Comparison of ENCODE assay signal across 26 cellular contexts in genomic region chr6:153727910-153728309, GRCh38.
DNase-seq lines count a peak whose midpoint lies in the region; ATAC-seq and TF ChIP-seq lines count a peak whose summit lies in the region.
"Had no signal": no experiment of that assay in that cellular context is flagged by ENCODE, and none has a peak within 500 bp of the region (broad histone marks: within the 10 kb centered on the region; RNA-seq: fewer than 3 reads in every experiment).

No MANE protein-coding gene starts in this region.

- peak overlapping the region; percentile 68 for H3K27ac Mint-ChIP-seq in mesothelial cell of epicardium
- H3K27ac Mint-ChIP-seq: activated naive CD4-positive, alpha-beta T cell treated with anti-CD3 and anti-CD28 coated beads, Interleukin-2, amount 10 ng/mL, durations not matched to agents 7 days and 5 days; activated T-cell treated with anti-CD3 and anti-CD28 coated beads, Interleukin-2, amount 50 U/mL, for 72 hours; B cell; naive thymus-derived CD4-positive, alpha-beta T cell; T-helper 17 cell had no signal

- peaks cover 7% of the 10 kb centered on the region for H3K9me3 Mint-ChIP-seq in mesothelial cell of epicardium
- H3K9me3 Mint-ChIP-seq: activated naive CD4-positive, alpha-beta T cell treated with anti-CD3 and anti-CD28 coated beads, Interleukin-2, amount 10 ng/mL, durations not matched to agents 7 days and 5 days had no signal

- TF ChIP-seq CTCF in mesothelial cell of epicardium (IDR thresholded peaks at IDR 0.05; ENCODE audit: unreplicated experiment) = no peak

- H3K36me3 Mint-ChIP-seq in mesothelial cell of epicardium = no peaks in the 10 kb centered on the region
- H3K36me3 Mint-ChIP-seq: activated naive CD4-positive, alpha-beta T cell treated with anti-CD3 and anti-CD28 coated beads, Interleukin-2, amount 10 ng/mL, durations not matched to agents 7 days and 5 days; naive thymus-derived CD4-positive, alpha-beta T cell had no signal

- ATAC-seq in HG03439 (IDR thresholded peaks at IDR 0.05; ENCODE audit: unreplicated experiment) = no peak
- ATAC-seq: activated T-cell treated with anti-CD3 and anti-CD28 coated beads, Interleukin-2, amount 50 U/mL, for 72 hours; K562; naive thymus-derived CD4-positive, alpha-beta T cell; right cardiac atrium; T-helper 17 cell had no signal

- DNase-seq in NCI-H1417 (lab: John Stamatoyannopoulos, UW) (peak in 2 of 3 experiments; percentile 13 to 57), NCI-H1417 treated with DMSO at 0.1 percent for 48 hours (lab: John Stamatoyannopoulos, UW) (no peak), NCI-H69 (lab: John Stamatoyannopoulos, UW) (peak; percentile 69), epidermal melanocyte (ENCODE audit: insufficient read length, low spot score) (peak; percentile 17), mesothelial cell of epicardium (ENCODE audit: low spot score in 2 of 2, unreplicated experiment in 2 of 2) (no peak), middle frontal gyrus (ENCODE audit: extremely low spot score, low spot score) (no peak)
- DNase-seq in stimulated activated CD4-positive, alpha-beta T cell treated with anti-CD3 and anti-CD28 coated beads, Interleukin-2, amount 100 ng/mL, for 48 hours = no peak
- DNase-seq: 8988T; activated CD4-positive, alpha-beta T cell treated with anti-CD3 and anti-CD28 coated beads for 4 hours; activated naive CD4-positive, alpha-beta T cell treated with anti-CD3 and anti-CD28 coated beads, Interleukin-2, amount 10 ng/mL, durations not matched to agents 7 days and 5 days; activated T-cell treated with anti-CD3 and anti-CD28 coated beads, Interleukin-2, amount 50 U/mL, for 72 hours; Caco-2; cerebellar nuclear complex; effector CD4-positive, alpha-beta T cell; H7; kidney glomerular epithelial cell; naive thymus-derived CD4-positive, alpha-beta T cell; NCI-H1694 treated with DMSO at 0.1 percent for 48 hours; ovary; right cardiac atrium; SJCRH30; T-helper 17 cell; transverse colon had no signal

- no peak overlapping the region for H3K4me3 Mint-ChIP-seq in mesothelial cell of epicardium
- H3K4me3 Mint-ChIP-seq: activated naive CD4-positive, alpha-beta T cell treated with anti-CD3 and anti-CD28 coated beads, Interleukin-2, amount 10 ng/mL, durations not matched to agents 7 days and 5 days; activated T-cell treated with anti-CD3 and anti-CD28 coated beads, Interleukin-2, amount 50 U/mL, for 72 hours; B cell; naive thymus-derived CD4-positive, alpha-beta T cell; T-helper 17 cell had no signal

- H3K27me3 Mint-ChIP-seq in mesothelial cell of epicardium (ENCODE audit: low read depth) = no peaks in the 10 kb centered on the region
- H3K27me3 Mint-ChIP-seq: activated naive CD4-positive, alpha-beta T cell treated with anti-CD3 and anti-CD28 coated beads, Interleukin-2, amount 10 ng/mL, durations not matched to agents 7 days and 5 days; B cell; naive thymus-derived CD4-positive, alpha-beta T cell; T-helper 17 cell had no signal

- H3K4me1 Mint-ChIP-seq in mesothelial cell of epicardium = peaks cover 32% of the 10 kb centered on the region
- H3K4me1 Mint-ChIP-seq: activated naive CD4-positive, alpha-beta T cell treated with anti-CD3 and anti-CD28 coated beads, Interleukin-2, amount 10 ng/mL, durations not matched to agents 7 days and 5 days; B cell; T-helper 17 cell had no signal

Comparison
In these comparisons a context has a peak if more than half of its experiments do, and no peak if none do; other contexts are left out.
1. DNase-seq: peak in NCI-H1417 (2 of 3), NCI-H69 (single experiment) and epidermal melanocyte (single experiment); none in NCI-H1417 treated with DMSO at 0.1 percent for 48 hours (single experiment), mesothelial cell of epicardium (0 of 2), stimulated activated CD4-positive, alpha-beta T cell treated with anti-CD3 and anti-CD28 coated beads, Interleukin-2, amount 100 ng/mL, for 48 hours (0 of 2) and middle frontal gyrus (single experiment).